9 cellular contexts compared by ENCODE assay signal in genomic region chr22:23750374-23750743, GRCh38. TPM values are rescaled to one million over a fixed set of nuclear protein-coding genes. Genes with fewer than 3 reads are reported as not detected.
A peak's percentile ranks its signal among the peaks of the same experiment; 100 is the strongest.
DNase-seq lines count a peak whose midpoint lies in the region; ATAC-seq and TF ChIP-seq lines count a peak whose summit lies in the region.
"Had no signal": no experiment of that assay in that cellular context is flagged by ENCODE, and none has a peak within 500 bp of the region (broad histone marks: within the 10 kb centered on the region; RNA-seq: fewer than 3 reads in every experiment).

No MANE protein-coding gene starts in this region.

- peaks cover 13% of the 10 kb centered on the region for H3K27me3 Mint-ChIP-seq in activated naive CD4-positive, alpha-beta T cell treated with anti-CD3 and anti-CD28 coated beads, Interleukin-2, amount 10 ng/mL, durations not matched to agents 7 days and 5 days
- H3K27me3 Mint-ChIP-seq in type B pancreatic cell, result no peaks in the 10 kb centered on the region

- no peak overlapping the region for H3K27ac Mint-ChIP-seq in activated naive CD4-positive, alpha-beta T cell treated with anti-CD3 and anti-CD28 coated beads, Interleukin-2, amount 10 ng/mL, durations not matched to agents 7 days and 5 days
- H3K27ac Mint-ChIP-seq in type B pancreatic cell, result peak overlapping the region; percentile 91

- ATAC-seq in body of pancreas (peak; percentile 1), lower lobe of right lung (no peak), GM18858 (IDR thresholded peaks at IDR 0.05; ENCODE audit: unreplicated experiment) (no peak), GM19463 (IDR thresholded peaks at IDR 0.05; ENCODE audit: unreplicated experiment) (no peak), HG03139 (IDR thresholded peaks at IDR 0.05; ENCODE audit: unreplicated experiment) (no peak)

- no peaks in the 10 kb centered on the region for H3K36me3 Mint-ChIP-seq in activated naive CD4-positive, alpha-beta T cell treated with anti-CD3 and anti-CD28 coated beads, Interleukin-2, amount 10 ng/mL, durations not matched to agents 7 days and 5 days
- peaks cover 12% of the 10 kb centered on the region for H3K36me3 Mint-ChIP-seq in type B pancreatic cell

- H3K4me1 ChIP-seq in body of pancreas (peaks cover 31% of the 10 kb centered on the region), lower lobe of right lung (peaks cover 14% of the 10 kb centered on the region)

- no peaks in the 10 kb centered on the region for H3K9me3 ChIP-seq in body of pancreas
- no peaks in the 10 kb centered on the region for H3K9me3 ChIP-seq in lower lobe of right lung

- CTCF ChIA-PET in activated naive CD4-positive, alpha-beta T cell treated with anti-CD3 and anti-CD28 coated beads, Interleukin-2, amount 10 ng/mL, durations not matched to agents 7 days and 5 days (lab: Charles Lee), result no interaction called here

- 13 to 17% methylated on average over 7 of the region's 7 CpGs for WGBS in body of pancreas, 2 donors

- H3K9me3 Mint-ChIP-seq in activated naive CD4-positive, alpha-beta T cell treated with anti-CD3 and anti-CD28 coated beads, Interleukin-2, amount 10 ng/mL, durations not matched to agents 7 days and 5 days, result no peaks in the 10 kb centered on the region
- no peaks in the 10 kb centered on the region for H3K9me3 Mint-ChIP-seq in type B pancreatic cell

- H3K27me3 ChIP-seq in body of pancreas (no peaks in the 10 kb centered on the region), lower lobe of right lung (ENCODE audit: low read depth) (no peaks in the 10 kb centered on the region)

- H3K4me1 Mint-ChIP-seq in activated naive CD4-positive, alpha-beta T cell treated with anti-CD3 and anti-CD28 coated beads, Interleukin-2, amount 10 ng/mL, durations not matched to agents 7 days and 5 days, result peaks cover 16% of the 10 kb centered on the region
- H3K4me1 Mint-ChIP-seq in type B pancreatic cell (ENCODE audit: unreplicated experiment), result peaks cover 23% of the 10 kb centered on the region

- H3K27ac ChIP-seq in body of pancreas, result peak overlapping the region; percentile 87 to 95 (median 92)
- peak overlapping the region; percentile 93 for H3K27ac ChIP-seq in lower lobe of right lung

- H3K36me3 ChIP-seq in body of pancreas (replicated peaks in 1 of 2; ENCODE audit: insufficient read depth in 1 of 2, low read depth in 2 of 2) (no peaks in the 10 kb centered on the region), lower lobe of right lung (no peaks in the 10 kb centered on the region)

- peak overlapping the region; percentile 15 to 42 for H3K4me3 ChIP-seq in body of pancreas
- H3K4me3 ChIP-seq in lower lobe of right lung, result peak overlapping the region; percentile 70

- no peak for DNase-seq in activated naive CD4-positive, alpha-beta T cell treated with anti-CD3 and anti-CD28 coated beads, Interleukin-2, amount 10 ng/mL, durations not matched to agents 7 days and 5 days
- no peak for DNase-seq in activated naive CD4-positive, alpha-beta T cell treated with anti-CD3 and anti-CD28 coated beads, Interleukin-2, amount 50 U/mL, for 16 hours
- DNase-seq in body of pancreas (no peak), lower lobe of right lung (no peak), type B pancreatic cell (ENCODE audit: extremely low spot score, unreplicated experiment) (no peak)

- intact Hi-C loops in body of pancreas (cut with DNase I), result no loop called here
- intact Hi-C loops in lower lobe of right lung (cut with DNase I), result no loop called here

- no peak for TF ChIP-seq POLR2A in body of pancreas (IDR thresholded peaks at IDR 0.05)

- TF ChIP-seq CTCF in body of pancreas (IDR thresholded peaks at IDR 0.05) (no peak), lower lobe of right lung (IDR thresholded peaks at IDR 0.05) (no peak), type B pancreatic cell (conservative IDR thresholded peaks at IDR 0.05) (no peak)

- H3K4me3 Mint-ChIP-seq in activated naive CD4-positive, alpha-beta T cell treated with anti-CD3 and anti-CD28 coated beads, Interleukin-2, amount 10 ng/mL, durations not matched to agents 7 days and 5 days, result peak overlapping the region; percentile 72
- H3K4me3 Mint-ChIP-seq in type B pancreatic cell, result peak overlapping the region; percentile 94

RNA-seq across cellular contexts. Expression of gene ZNF70, which starts 0.6 kb away (rescaled TPM):
- total RNA-seq in body of pancreas, result 1 to 10 TPM; 4.2 to 9.9 TPM
- total RNA-seq in lower lobe of right lung, result 5.7 TPM
- 10.7 and 12.3 TPM in 2 replicates for total RNA-seq in type B pancreatic cell (ENCODE audit: low replicate concordance)

RNA-seq across cellular contexts. Expression of gene VPREB3, which starts 3.9 kb away (rescaled TPM):
- total RNA-seq in body of pancreas (not detected), lower lobe of right lung (not detected), type B pancreatic cell (ENCODE audit: low replicate concordance) (0.92 TPM in 1 of 2 replicates, not detected in the other)
- total RNA-seq: mucosa of gallbladder had no signal

RNA-seq across cellular contexts. Expression of gene C22orf15, which starts 12.4 kb away (rescaled TPM):
- total RNA-seq in body of pancreas (not detected), lower lobe of right lung (5.9 TPM), type B pancreatic cell (ENCODE audit: low replicate concordance) (1.7 TPM in 1 of 2 replicates, not detected in the other)

RNA-seq across cellular contexts. Expression of gene CHCHD10, which starts 17.4 kb away (rescaled TPM):
- total RNA-seq in body of pancreas (100 to 1,000 TPM in 1 of 2 donors, 10 to 100 TPM in 1; 18.2 to 116 TPM), lower lobe of right lung (114 TPM), type B pancreatic cell (ENCODE audit: low replicate concordance) (87.2 and 156 TPM in 2 replicates)

RNA-seq across cellular contexts. Expression of gene MMP11, which starts 22.3 kb away (rescaled TPM):
- 1 to 10 TPM; 1.0 to 2.0 TPM for total RNA-seq in body of pancreas
- 1.9 TPM for total RNA-seq in lower lobe of right lung
- total RNA-seq in type B pancreatic cell (ENCODE audit: low replicate concordance), result 17.8 and 31.6 TPM in 2 replicates
